In the genomic region with DNA sequence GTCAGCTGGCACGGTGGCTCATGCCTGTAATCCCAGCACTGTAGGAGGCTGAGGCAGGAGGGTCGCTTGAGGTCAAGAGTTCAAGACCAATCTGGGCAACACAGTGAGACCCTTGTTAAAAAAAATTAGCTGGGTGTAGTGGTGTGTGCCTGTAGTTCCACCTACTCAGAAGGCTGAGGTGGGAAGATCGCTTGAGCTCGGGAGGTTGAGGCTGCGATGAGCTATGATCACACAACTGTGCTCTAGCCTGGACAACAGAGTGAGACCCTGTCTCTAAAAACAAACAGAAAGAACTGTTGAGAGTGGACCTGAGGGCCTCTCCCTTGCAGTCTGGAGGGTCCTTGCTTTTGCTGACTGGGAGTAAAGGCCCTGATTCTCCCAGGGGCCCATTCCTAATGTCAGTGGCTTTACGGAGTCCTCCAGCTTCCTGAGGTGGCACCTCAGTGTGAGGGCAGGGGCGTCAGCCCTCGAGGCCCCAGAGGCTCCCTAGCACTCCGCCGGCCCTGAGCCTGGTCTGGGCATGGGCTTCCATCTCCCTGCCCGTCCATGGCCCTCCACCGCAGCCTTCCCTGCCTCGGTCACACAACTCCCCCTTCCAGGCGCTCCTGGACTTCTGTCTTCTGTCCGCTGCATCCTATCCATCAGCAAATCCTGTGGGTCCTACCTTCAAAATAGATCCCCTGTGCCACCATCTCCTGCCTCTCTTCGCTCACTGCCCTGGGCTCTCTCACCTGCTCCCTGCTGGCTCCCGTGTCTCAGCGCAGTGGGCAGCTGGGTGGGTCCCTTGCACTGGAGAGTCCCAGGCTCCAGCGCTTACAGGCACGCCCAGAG, we compare ENCODE assay signal across 25 cellular contexts. TPM values are rescaled to one million over a fixed set of nuclear protein-coding genes. Genes with fewer than 3 reads are reported as not detected.
"Had no signal": no experiment of that assay in that cellular context is flagged by ENCODE, and none has a peak within 500 bp of the region (broad histone marks: within the 10 kb centered on the region; RNA-seq: fewer than 3 reads in every experiment).

No MANE protein-coding gene starts in this region.

- H3K27ac Mint-ChIP-seq: activated CD8-positive, alpha-beta memory T cell treated with anti-CD3 and anti-CD28 coated beads, Interleukin-2, amount 10 ng/mL, durations not matched to agents 7 days and 5 days; activated CD8-positive, alpha-beta T cell treated with anti-CD3 and anti-CD28 coated beads, Interleukin-2, amount 10 ng/mL, durations not matched to agents 7 days and 5 days; activated naive CD4-positive, alpha-beta T cell treated with anti-CD3 and anti-CD28 coated beads, Interleukin-2, amount 50 U/mL, for 24 hours; activated naive CD8-positive, alpha-beta T cell treated with anti-CD3 and anti-CD28 coated beads, Interleukin-2, amount 50 U/mL, for 24 hours; activated T-helper 2 cell treated with anti-CD3 and anti-CD28 coated beads, Interferon-gamma antibody, Interleukin-2, Interleukin-4, amounts not matched to agents 10 μg/mL and 5 μg/mL and 100 μg/mL, durations not matched to agents 14 hours and 24 hours and 36 hours; natural killer cell; T-helper 1 cell treated with Interleukin-12 subunit alpha and Interleukin-12 subunit beta and Interleukin-4 antibody, amounts not matched to agents 30 μg/mL and 1 μg/mL, for 36 hours had no signal

- H3K9me3 Mint-ChIP-seq: activated naive CD4-positive, alpha-beta T cell treated with anti-CD3 and anti-CD28 coated beads, Interleukin-2, amount 50 U/mL, for 24 hours; activated naive CD8-positive, alpha-beta T cell treated with anti-CD3 and anti-CD28 coated beads, Interleukin-2, amount 50 U/mL, for 24 hours; activated T-helper 2 cell treated with anti-CD3 and anti-CD28 coated beads, Interferon-gamma antibody, Interleukin-2, Interleukin-4, amounts not matched to agents 10 μg/mL and 5 μg/mL and 100 μg/mL, durations not matched to agents 14 hours and 24 hours and 36 hours; natural killer cell; T-helper 1 cell treated with Interleukin-12 subunit alpha and Interleukin-12 subunit beta and Interleukin-4 antibody, amounts not matched to agents 30 μg/mL and 1 μg/mL, for 36 hours had no signal

- H3K4me1 Mint-ChIP-seq: activated naive CD4-positive, alpha-beta T cell treated with anti-CD3 and anti-CD28 coated beads, Interleukin-2, amount 50 U/mL, for 24 hours had no signal

- H3K4me3 Mint-ChIP-seq: activated CD8-positive, alpha-beta memory T cell treated with anti-CD3 and anti-CD28 coated beads, Interleukin-2, amount 10 ng/mL, durations not matched to agents 7 days and 5 days; activated CD8-positive, alpha-beta T cell treated with anti-CD3 and anti-CD28 coated beads, Interleukin-2, amount 10 ng/mL, durations not matched to agents 7 days and 5 days; activated naive CD4-positive, alpha-beta T cell treated with anti-CD3 and anti-CD28 coated beads, Interleukin-2, amount 50 U/mL, for 24 hours; activated naive CD8-positive, alpha-beta T cell treated with anti-CD3 and anti-CD28 coated beads, Interleukin-2, amount 50 U/mL, for 24 hours; natural killer cell; T-helper 1 cell treated with Interleukin-12 subunit alpha and Interleukin-12 subunit beta and Interleukin-4 antibody, amounts not matched to agents 30 μg/mL and 1 μg/mL, for 36 hours had no signal

- H3K27ac ChIP-seq: colonic mucosa, lower lobe of right lung, neutrophil, pancreas, testis, transverse colon had no signal

- H3K9me3 ChIP-seq: colonic mucosa, lower lobe of right lung, neutrophil, pancreas, psoas muscle, testis, transverse colon had no signal

- H3K27me3 Mint-ChIP-seq: activated naive CD4-positive, alpha-beta T cell treated with anti-CD3 and anti-CD28 coated beads, Interleukin-2, amount 50 U/mL, for 24 hours; activated naive CD8-positive, alpha-beta T cell treated with anti-CD3 and anti-CD28 coated beads, Interleukin-2, amount 50 U/mL, for 24 hours had no signal

- H3K4me1 ChIP-seq: colonic mucosa, lower lobe of right lung, pancreas, psoas muscle, transverse colon had no signal

- H3K4me3 ChIP-seq: colonic mucosa, lower lobe of right lung, pancreas, psoas muscle, smooth muscle cell, testis, transverse colon had no signal

- H3K36me3 ChIP-seq: colonic mucosa, lower lobe of right lung, neutrophil, pancreas, transverse colon had no signal

- H3K36me3 Mint-ChIP-seq: activated CD8-positive, alpha-beta memory T cell treated with anti-CD3 and anti-CD28 coated beads, Interleukin-2, amount 10 ng/mL, durations not matched to agents 7 days and 5 days; activated naive CD4-positive, alpha-beta T cell treated with anti-CD3 and anti-CD28 coated beads, Interleukin-2, amount 50 U/mL, for 24 hours; natural killer cell had no signal

- H3K27me3 ChIP-seq: colonic mucosa, neutrophil, pancreas, testis, transverse colon had no signal

- DNase-seq: activated CD4-positive, alpha-beta T cell treated with anti-CD3 and anti-CD28 coated beads for 1 hour; activated CD8-positive, alpha-beta memory T cell treated with anti-CD3 and anti-CD28 coated beads, Interleukin-2, amount 10 ng/mL, durations not matched to agents 7 days and 5 days; activated CD8-positive, alpha-beta T cell treated with anti-CD3 and anti-CD28 coated beads, Interleukin-2, amount 10 ng/mL, durations not matched to agents 7 days and 5 days; activated naive CD8-positive, alpha-beta T cell treated with anti-CD3 and anti-CD28 coated beads, Interleukin-2, amount 50 U/mL, for 24 hours; activated T-cell treated with anti-CD3 and anti-CD28 coated beads, Interleukin-2, amount 50 U/mL, for 48 hours; colonic mucosa; effector CD8-positive, alpha-beta T cell; kidney glomerular epithelial cell; lower lobe of right lung; mesenchymal stem cell; natural killer cell; stimulated activated CD4-positive, alpha-beta T cell treated with anti-CD3 and anti-CD28 coated beads, Interleukin-15, amount 100 ng/mL, for 24 hours; stimulated activated CD4-positive, alpha-beta T cell treated with anti-CD3 and anti-CD28 coated beads, Interleukin-2, amount 100 ng/mL, for 24 hours; stimulated activated naive CD4-positive, alpha-beta T cell treated with Interleukin-2 at 50 U/mL for 16 hours; SW 1271; T1000; testis; transverse colon had no signal

RNA-seq across cellular contexts. Expression of gene FBLN2, which starts 19.0 kb away (rescaled TPM):
- total RNA-seq: activated T-helper 2 cell treated with anti-CD3 and anti-CD28 coated beads, Interferon-gamma antibody, Interleukin-2, Interleukin-4, amounts not matched to agents 10 μg/mL and 5 μg/mL and 100 μg/mL, durations not matched to agents 14 hours and 24 hours and 36 hours had no signal
